ENCODE assay signal across 32 cellular contexts in the genomic region with DNA sequence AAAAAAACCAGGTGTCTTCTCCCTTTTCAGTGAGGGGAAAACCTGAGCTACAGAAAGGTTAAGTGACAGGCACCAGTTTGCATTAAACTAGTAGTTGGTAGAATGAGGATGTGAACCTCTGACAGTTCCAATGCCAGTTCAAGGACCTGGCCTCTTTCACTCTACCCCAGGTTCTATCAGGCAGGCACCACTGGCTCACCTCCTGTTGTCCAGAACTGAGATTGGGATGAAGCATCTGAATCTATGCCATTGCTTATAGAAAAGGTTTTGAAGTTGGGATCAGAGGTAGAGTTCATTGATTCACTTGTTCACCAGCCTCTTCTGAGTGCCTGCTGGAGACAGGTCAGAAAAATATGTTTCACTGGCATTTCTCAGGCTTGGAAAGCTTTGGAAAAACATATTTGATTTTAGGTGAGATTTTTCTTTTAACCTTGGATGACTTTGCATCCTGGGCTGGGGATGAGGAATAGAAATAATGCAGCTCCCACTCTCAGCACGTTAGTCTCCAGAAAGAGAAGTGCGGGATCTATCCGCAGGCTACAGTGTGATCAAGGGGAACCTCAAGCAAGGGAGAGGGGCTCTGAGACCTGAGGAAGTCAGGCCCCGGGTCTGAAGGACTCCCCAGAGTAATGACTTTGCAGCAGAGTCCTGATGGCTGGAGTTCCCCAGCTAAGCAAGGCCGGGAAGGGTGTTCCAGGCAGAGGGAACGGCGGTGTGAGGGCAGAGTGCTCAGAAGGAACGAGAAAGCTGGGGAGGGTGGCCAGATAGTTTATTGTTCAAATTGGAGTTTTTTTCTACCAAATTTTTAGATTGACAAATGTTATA.
DNase-seq lines count a peak whose midpoint lies in the region; ATAC-seq and TF ChIP-seq lines count a peak whose summit lies in the region.
"Had no signal": no experiment of that assay in that cellular context is flagged by ENCODE, and none has a peak within 500 bp of the region (broad histone marks: within the 10 kb centered on the region; RNA-seq: fewer than 3 reads in every experiment).

No MANE protein-coding gene starts in this region.

- peaks cover 58% of the 10 kb centered on the region for H3K4me1 ChIP-seq in BE2C
- peaks cover 14 to 30% of the 10 kb centered on the region in 2 donors for H3K4me1 ChIP-seq in neuronal stem cell (ENCODE audit: control insufficient read depth in 2 of 2, insufficient read depth in 1 of 2, low read depth in 1 of 2, low read length in 2 of 2)
- H3K4me1 ChIP-seq: A549 had no signal

- H3K79me1 ChIP-seq in neuronal stem cell (ENCODE audit: low read depth, low read length): no peaks in the 10 kb centered on the region

- H3K4me3 Mint-ChIP-seq in activated CD4-positive, alpha-beta memory T cell treated with anti-CD3 and anti-CD28 coated beads for 36 hours: no peak overlapping the region
- H3K4me3 Mint-ChIP-seq: B cell; CD14-positive monocyte; CD4-positive, alpha-beta memory T cell; CD4-positive, alpha-beta T cell; CD4-positive, CD25-positive, alpha-beta regulatory T cell; CD8-positive, alpha-beta memory T cell; CD8-positive, alpha-beta T cell had no signal

- no peak overlapping the region for H3K23ac ChIP-seq in neuronal stem cell (ENCODE audit: low read depth, low read length, poor library complexity)

- in situ Hi-C loops in KBM-7 (cut with MboI; ENCODE audit: low pct_unique_long_range_greater_than_20kb, low sequenced_read_pairs): no loop called here

- CTCF ChIA-PET in activated CD4-positive, alpha-beta memory T cell treated with anti-CD3 and anti-CD28 coated beads for 36 hours (lab: Charles Lee): no interaction called here

- no peak for TF ChIP-seq CTCF in BE2C (IDR thresholded peaks at IDR 0.05; ENCODE audit: low read depth, low read length)

- H3K4me1 Mint-ChIP-seq in activated CD4-positive, alpha-beta memory T cell treated with anti-CD3 and anti-CD28 coated beads for 36 hours (ENCODE audit: low read depth): no peaks in the 10 kb centered on the region
- H3K4me1 Mint-ChIP-seq: B cell; CD14-positive monocyte; CD4-positive, alpha-beta memory T cell; CD4-positive, CD25-positive, alpha-beta regulatory T cell; CD8-positive, alpha-beta memory T cell had no signal

- WGBS in neuronal stem cell (ENCODE audit: extremely low coverage in 2 of 2, insufficient read length in 2 of 2, insufficient replicate concordance in 1 of 2), 2 donors: no CpG with 5 or more reads among the region's 8 CpGs

- H3K4me3 ChIP-seq in BE2C (ENCODE audit: low read depth, low read length) (no peak overlapping the region), neuronal stem cell (ENCODE audit: low read length in 2 of 2) (no peak overlapping the region)
- H3K4me3 ChIP-seq: A549; BLaER1; BLaER1 treated with 17β-estradiol and CSF1 and Interleukin-3, amounts not matched to agents 10 nM and 100 nM had no signal

- H3K27ac Mint-ChIP-seq in activated CD4-positive, alpha-beta memory T cell treated with anti-CD3 and anti-CD28 coated beads for 36 hours: no peak overlapping the region
- H3K27ac Mint-ChIP-seq: B cell; CD14-positive monocyte; CD4-positive, alpha-beta memory T cell; CD4-positive, alpha-beta T cell; CD4-positive, CD25-positive, alpha-beta regulatory T cell; CD8-positive, alpha-beta memory T cell; CD8-positive, alpha-beta T cell had no signal

- H4K8ac ChIP-seq in neuronal stem cell (ENCODE audit: low read depth, low read length): no peak overlapping the region

- intact Hi-C loops in activated CD4-positive, alpha-beta memory T cell treated with anti-CD3 and anti-CD28 coated beads for 36 hours (cut with micrococcal nuclease): no loop called here

- no peak overlapping the region for H2BK120ac ChIP-seq in neuronal stem cell (ENCODE audit: low read depth, low read length)

- H3K14ac ChIP-seq in neuronal stem cell (ENCODE audit: low read length): no peak overlapping the region

- no peak overlapping the region for H2BK5ac ChIP-seq in neuronal stem cell (ENCODE audit: low read length)

- H3K9me3 ChIP-seq in BE2C (peaks cover 39% of the 10 kb centered on the region), neuronal stem cell (replicated peaks in 1 of 2; ENCODE audit: control insufficient read depth in 2 of 2, insufficient read depth in 1 of 2, low read depth in 1 of 2, low read length in 2 of 2) (no peaks in the 10 kb centered on the region)
- H3K9me3 ChIP-seq: BLaER1; BLaER1 treated with 17β-estradiol and CSF1 and Interleukin-3, amounts not matched to agents 10 nM and 100 nM; Caco-2 had no signal

- no peaks in the 10 kb centered on the region for H3K27me3 ChIP-seq in BE2C
- H3K27me3 ChIP-seq in neuronal stem cell (ENCODE audit: control insufficient read depth in 3 of 3, insufficient read depth in 3 of 3, low read depth in 1 of 3, low read length in 3 of 3): no peaks in the 10 kb centered on the region
- H3K27me3 ChIP-seq: BLaER1; BLaER1 treated with 17β-estradiol and CSF1 and Interleukin-3, amounts not matched to agents 10 nM and 100 nM had no signal

- H3K4ac ChIP-seq in neuronal stem cell (ENCODE audit: low read length): no peak overlapping the region

- H3K18ac ChIP-seq in neuronal stem cell (ENCODE audit: low read length): peak overlapping the region; percentile 11

- POLR2A ChIA-PET in activated CD4-positive, alpha-beta memory T cell treated with anti-CD3 and anti-CD28 coated beads for 36 hours (lab: Charles Lee): no interaction called here

- H3K27me3 Mint-ChIP-seq in activated CD4-positive, alpha-beta memory T cell treated with anti-CD3 and anti-CD28 coated beads for 36 hours: no peaks in the 10 kb centered on the region
- H3K27me3 Mint-ChIP-seq: CD4-positive, alpha-beta T cell; CD4-positive, CD25-positive, alpha-beta regulatory T cell had no signal

- H2AK5ac ChIP-seq in neuronal stem cell (ENCODE audit: low read depth, low read length): no peak overlapping the region

- no peak for ATAC-seq in HG03039 (IDR thresholded peaks at IDR 0.05; ENCODE audit: unreplicated experiment)
- ATAC-seq: A549; CD8-positive, alpha-beta T cell had no signal

- no peak overlapping the region for H3K27ac ChIP-seq in neuronal stem cell (replicated peaks; ENCODE audit: low read length)
- H3K27ac ChIP-seq: 22Rv1; A549; BLaER1; BLaER1 treated with 17β-estradiol and CSF1 and Interleukin-3, amounts not matched to agents 10 nM and 100 nM; C4-2B had no signal

- H2BK12ac ChIP-seq in neuronal stem cell (ENCODE audit: low read length): no peak overlapping the region

- no peak overlapping the region for H2AFZ ChIP-seq in neuronal stem cell (ENCODE audit: low read length)

- H3K9ac ChIP-seq in neuronal stem cell (ENCODE audit: low read depth, low read length, poor library complexity): no peak overlapping the region
- H3K9ac ChIP-seq: BLaER1; BLaER1 treated with 17β-estradiol and CSF1 and Interleukin-3, amounts not matched to agents 10 nM and 100 nM had no signal

- H3K9me3 Mint-ChIP-seq in activated CD4-positive, alpha-beta memory T cell treated with anti-CD3 and anti-CD28 coated beads for 36 hours: no peaks in the 10 kb centered on the region
- H3K9me3 Mint-ChIP-seq: CD4-positive, alpha-beta memory T cell; CD4-positive, alpha-beta T cell; CD8-positive, alpha-beta T cell had no signal

- H3K36me3 ChIP-seq in BE2C (peaks cover 4% of the 10 kb centered on the region), neuronal stem cell (replicated peaks in 1 of 2; ENCODE audit: control insufficient read depth in 2 of 2, insufficient read depth in 2 of 2, low read length in 2 of 2) (no peaks in the 10 kb centered on the region)
- H3K36me3 ChIP-seq: BLaER1; BLaER1 treated with 17β-estradiol and CSF1 and Interleukin-3, amounts not matched to agents 10 nM and 100 nM had no signal

- no peak overlapping the region for H4K91ac ChIP-seq in neuronal stem cell (ENCODE audit: low read depth, low read length, poor library complexity)

- H3K4me2 ChIP-seq in neuronal stem cell (ENCODE audit: insufficient read depth, low read length, poor library complexity, severe bottlenecking): no peak overlapping the region
- H3K4me2 ChIP-seq: A549; BLaER1; BLaER1 treated with 17β-estradiol and CSF1 and Interleukin-3, amounts not matched to agents 10 nM and 100 nM had no signal

- no peak overlapping the region for H2BK15ac ChIP-seq in neuronal stem cell (ENCODE audit: low read length)

- no peaks in the 10 kb centered on the region for H3K36me3 Mint-ChIP-seq in activated CD4-positive, alpha-beta memory T cell treated with anti-CD3 and anti-CD28 coated beads for 36 hours
- H3K36me3 Mint-ChIP-seq: CD14-positive monocyte; CD4-positive, alpha-beta memory T cell; CD4-positive, CD25-positive, alpha-beta regulatory T cell; CD8-positive, alpha-beta memory T cell; CD8-positive, alpha-beta T cell had no signal

- DNase-seq in BE2C (peak; percentile 98), SK-N-DZ (ENCODE audit: low spot score) (peak; percentile 99), neuronal stem cell (ENCODE audit: low spot score) (no peak), KBM-7 (no peak)
- no peak for DNase-seq in activated CD4-positive, alpha-beta memory T cell treated with anti-CD3 and anti-CD28 coated beads for 36 hours
- DNase-seq: 8988T; ACHN; AML-193; C1 segment of cervical spinal cord; Caco-2; Calu3; CD4-positive, alpha-beta memory T cell; CD4-positive, alpha-beta T cell; CD4-positive, CD25-positive, alpha-beta regulatory T cell; CD8-positive, alpha-beta memory T cell; CD8-positive, alpha-beta T cell; COR-L47; DMS 273 treated with DMSO at 0.1 percent for 48 hours; DMS153; DMS53; DMS79; DMS79 treated with DMSO at 0.1 percent for 48 hours; DND-41; EL had no signal

Comparison
In these comparisons a context has a peak if more than half of its experiments do, and no peak if none do; other contexts are left out.
1. DNase-seq: peak in BE2C (single experiment) and SK-N-DZ (single experiment); none in neuronal stem cell (single experiment), activated CD4-positive, alpha-beta memory T cell treated with anti-CD3 and anti-CD28 coated beads for 36 hours (single experiment) and KBM-7 (single experiment).